ENCODE assay signal across 10 cellular contexts in the genomic region with DNA sequence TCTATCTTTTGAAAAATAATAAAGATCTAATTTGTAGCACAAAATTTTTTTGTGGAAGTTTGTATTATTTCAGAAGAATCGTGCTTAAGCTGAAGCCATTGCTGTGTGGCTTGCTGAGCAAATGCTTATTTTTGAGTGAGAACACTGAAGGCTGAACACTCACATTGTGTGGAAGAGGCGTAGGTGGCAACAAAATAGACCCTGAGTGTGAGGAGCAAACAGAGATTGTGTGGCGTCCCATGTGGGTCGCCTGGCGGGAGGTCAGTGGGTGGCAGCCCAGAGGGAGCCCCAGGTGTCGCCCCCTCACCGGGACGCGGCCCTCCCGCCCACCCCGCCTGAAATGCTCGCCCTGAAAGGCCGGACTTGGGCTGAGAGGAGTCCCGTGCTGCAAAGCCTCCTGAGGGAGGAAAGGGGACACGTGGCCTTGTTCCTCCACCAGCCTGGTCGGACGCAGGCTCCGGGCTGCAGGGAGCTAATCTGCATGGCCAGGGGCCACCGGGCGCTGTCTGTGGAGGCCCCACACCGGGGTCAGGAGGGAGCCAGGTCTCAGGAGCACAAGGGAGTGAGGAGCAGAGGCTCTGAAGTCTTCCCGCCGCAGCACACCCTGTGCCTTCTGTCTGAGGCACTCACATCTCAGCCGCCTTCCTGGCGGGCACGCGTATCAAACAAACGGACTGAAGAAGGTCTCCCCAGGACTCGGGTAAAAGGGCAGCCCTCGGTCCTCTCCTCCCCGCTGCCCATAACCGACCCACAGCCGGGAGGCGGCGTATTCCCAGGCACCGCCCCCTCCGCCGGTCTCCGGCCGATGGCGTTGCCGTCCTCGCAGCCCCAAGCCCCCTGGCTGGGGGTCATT. TPM values are rescaled to one million over a fixed set of nuclear protein-coding genes. Genes with fewer than 3 reads are reported as not detected.
A peak's percentile ranks its signal among the peaks of the same experiment; 100 is the strongest.
DNase-seq lines count a peak whose midpoint lies in the region; ATAC-seq, FAIRE-seq and TF ChIP-seq lines count a peak whose summit lies in the region.
"Had no signal": no experiment of that assay in that cellular context is flagged by ENCODE, and none has a peak within 500 bp of the region (broad histone marks: within the 10 kb centered on the region; RNA-seq: fewer than 3 reads in every experiment).

No MANE protein-coding gene starts in this region.

- H3K4me3 Mint-ChIP-seq in stimulated activated memory B cell treated with anti-CD40 and anti-IgM and Interleukin-4, amounts not matched to agents 10 μg/mL and 1 μg/mL and 100 μg/mL, for 72 hours = peak overlapping the region; percentile 45
- peak overlapping the region in 1 of 7 donors; percentile 61 for H3K4me3 Mint-ChIP-seq in CD8-positive, alpha-beta memory T cell
- H3K4me3 Mint-ChIP-seq in chondrocyte (ENCODE audit: unreplicated experiment) = no peak overlapping the region

- H3K9me3 ChIP-seq in kidney (ENCODE audit: control insufficient read depth in 1 of 2, low read length in 2 of 2) = no peaks in the 10 kb centered on the region
- no peaks in the 10 kb centered on the region for H3K9me3 ChIP-seq in CD8-positive, alpha-beta memory T cell (ENCODE audit: low read length)

- CTCF ChIA-PET in CD8-positive, alpha-beta memory T cell (lab: Charles Lee) = interaction anchor here (1.1 kb wide), 1 partner anchor 31 kb away, joined by 3 read pairs; no protein-coding TSS in a partner anchor

- H3K27ac Mint-ChIP-seq in stimulated activated memory B cell treated with anti-CD40 and anti-IgM and Interleukin-4, amounts not matched to agents 10 μg/mL and 1 μg/mL and 100 μg/mL, for 72 hours = no peak overlapping the region
- peak overlapping the region in 1 of 8 donors; percentile 12 for H3K27ac Mint-ChIP-seq in CD8-positive, alpha-beta memory T cell
- no peak overlapping the region for H3K27ac Mint-ChIP-seq in chondrocyte (ENCODE audit: unreplicated experiment)

- H3K36me3 Mint-ChIP-seq in stimulated activated memory B cell treated with anti-CD40 and anti-IgM and Interleukin-4, amounts not matched to agents 10 μg/mL and 1 μg/mL and 100 μg/mL, for 72 hours = no peaks in the 10 kb centered on the region
- H3K36me3 Mint-ChIP-seq in CD8-positive, alpha-beta memory T cell = peaks cover 0 to 2% (median 0%) of the 10 kb centered on the region in 3 donors
- no peaks in the 10 kb centered on the region for H3K36me3 Mint-ChIP-seq in chondrocyte (ENCODE audit: low read depth)

- ATAC-seq in stimulated activated memory B cell treated with anti-CD40 and anti-IgM and Interleukin-4, amounts not matched to agents 10 μg/mL and 1 μg/mL and 100 μg/mL, for 72 hours = no peak
- ATAC-seq in GM18870 (IDR thresholded peaks at IDR 0.05; ENCODE audit: unreplicated experiment) = no peak

- DNase-seq in GM03348 (ENCODE audit: low spot score) = peak; percentile 68
- peak; percentile 15 to 18 for DNase-seq in cardiac fibroblast (ENCODE audit: low read depth in 2 of 2)
- DNase-seq in kidney = peak; percentile 77
- DNase-seq in activated CD8-positive, alpha-beta memory T cell treated with anti-CD3 and anti-CD28 coated beads, Interleukin-2, amount 50 U/mL, for 4 hours = no peak
- DNase-seq in CD8-positive, alpha-beta memory T cell = no peak
- DNase-seq in chondrocyte (ENCODE audit: low spot score) = no peak
- DNase-seq: activated CD4-positive, CD25-positive, alpha-beta regulatory T cell had no signal

- no peaks in the 10 kb centered on the region for H3K4me1 ChIP-seq in kidney (ENCODE audit: control insufficient read depth in 1 of 2, insufficient read depth in 1 of 2, low read depth in 1 of 2, low read length in 2 of 2)
- no peaks in the 10 kb centered on the region for H3K4me1 ChIP-seq in CD8-positive, alpha-beta memory T cell (ENCODE audit: insufficient read depth, low read length)

- FAIRE-seq in kidney (lab: Jason Lieb, UNC) = no peak

- H3K27me3 ChIP-seq in CD8-positive, alpha-beta memory T cell (ENCODE audit: insufficient read depth, low read length, poor library complexity, severe bottlenecking) = no peaks in the 10 kb centered on the region

- no peak overlapping the region for H3K27ac ChIP-seq in kidney (ENCODE audit: low read depth in 2 of 2, low read length in 2 of 2)
- H3K27ac ChIP-seq in CD8-positive, alpha-beta memory T cell (ENCODE audit: low read depth, low read length) = no peak overlapping the region

- intact Hi-C loops in kidney (cut with DNase I) = no loop called here

- POLR2A ChIA-PET in CD8-positive, alpha-beta memory T cell (lab: Charles Lee) = no interaction called here

- peak overlapping the region; percentile 30 to 46 for H3K4me3 ChIP-seq in cardiac fibroblast (replicated peaks in 1 of 2; ENCODE audit: low read depth in 2 of 2, low read length in 2 of 2)
- H3K4me3 ChIP-seq in kidney (ENCODE audit: low read length in 2 of 2) = peak overlapping the region; percentile 24 to 51
- no peak overlapping the region for H3K4me3 ChIP-seq in CD8-positive, alpha-beta memory T cell (ENCODE audit: low read length)

- no peaks in the 10 kb centered on the region for H3K36me3 ChIP-seq in kidney (ENCODE audit: control insufficient read depth in 1 of 2, insufficient read depth in 2 of 2, low read length in 2 of 2)
- no peaks in the 10 kb centered on the region for H3K36me3 ChIP-seq in CD8-positive, alpha-beta memory T cell (ENCODE audit: insufficient read depth, low read length)

- no peaks in the 10 kb centered on the region for H3K9me3 Mint-ChIP-seq in stimulated activated memory B cell treated with anti-CD40 and anti-IgM and Interleukin-4, amounts not matched to agents 10 μg/mL and 1 μg/mL and 100 μg/mL, for 72 hours
- H3K9me3 Mint-ChIP-seq in CD8-positive, alpha-beta memory T cell = no peaks in the 10 kb centered on the region
- H3K9me3 Mint-ChIP-seq in chondrocyte (ENCODE audit: low read depth) = no peaks in the 10 kb centered on the region

- peak overlapping the region in 1 of 2 donors; percentile 27 for H3K9ac ChIP-seq in kidney (ENCODE audit: low read length in 2 of 2)

- peaks cover 29% of the 10 kb centered on the region for H3K27me3 Mint-ChIP-seq in stimulated activated memory B cell treated with anti-CD40 and anti-IgM and Interleukin-4, amounts not matched to agents 10 μg/mL and 1 μg/mL and 100 μg/mL, for 72 hours
- peaks cover 3 to 13% of the 10 kb centered on the region in 2 donors for H3K27me3 Mint-ChIP-seq in CD8-positive, alpha-beta memory T cell
- no peaks in the 10 kb centered on the region for H3K27me3 Mint-ChIP-seq in chondrocyte (ENCODE audit: low read depth)

- peak; percentile 6 for TF ChIP-seq CTCF in cardiac fibroblast (IDR thresholded peaks at IDR 0.05; ENCODE audit: low read depth, low read length)
- no peak for TF ChIP-seq CTCF in kidney (IDR thresholded peaks at IDR 0.05; ENCODE audit: borderline replicate concordance, extremely low read depth, insufficient read depth)
- TF ChIP-seq CTCF in chondrocyte (IDR thresholded peaks at IDR 0.05) = no peak

- no peaks in the 10 kb centered on the region for H3K4me1 Mint-ChIP-seq in stimulated activated memory B cell treated with anti-CD40 and anti-IgM and Interleukin-4, amounts not matched to agents 10 μg/mL and 1 μg/mL and 100 μg/mL, for 72 hours
- no peaks in the 10 kb centered on the region for H3K4me1 Mint-ChIP-seq in CD8-positive, alpha-beta memory T cell
- H3K4me1 Mint-ChIP-seq in chondrocyte (ENCODE audit: low read depth) = peaks cover 8% of the 10 kb centered on the region

RNA-seq across cellular contexts. Expression of a gene that starts 15.9 kb away (rescaled TPM):
- 3.6 TPM for total RNA-seq in kidney
- polyA plus RNA-seq in kidney (ENCODE audit: insufficient read depth, low read depth, low replicate concordance) = 13.4 TPM
- total RNA-seq in CD8-positive, alpha-beta memory T cell = not detected
- not detected for polyA plus RNA-seq in CD8-positive, alpha-beta memory T cell
- not detected in 3 replicates for total RNA-seq in chondrocyte

RNA-seq across cellular contexts. Expression of a gene that starts 41.3 kb away (rescaled TPM):
- 3.5 TPM for total RNA-seq in kidney
- 1.4 TPM for polyA plus RNA-seq in kidney (ENCODE audit: insufficient read depth, low read depth, low replicate concordance)
- total RNA-seq in CD8-positive, alpha-beta memory T cell = under 1 TPM in 1 of 2 experiments, not detected in 1; 0.35 TPM
- polyA plus RNA-seq in CD8-positive, alpha-beta memory T cell = 0.98 TPM
- 0.62 to 0.67 TPM in 2 of 3 replicates, not detected in the other for total RNA-seq in chondrocyte
- total RNA-seq: M059J had no signal

Comparison
In these comparisons a context has a peak if more than half of its experiments do, and no peak if none do; other contexts are left out.
1. DNase-seq: peak in GM03348 (single experiment), cardiac fibroblast (2 of 2) and kidney (single experiment); none in activated CD8-positive, alpha-beta memory T cell treated with anti-CD3 and anti-CD28 coated beads, Interleukin-2, amount 50 U/mL, for 4 hours (single experiment), CD8-positive, alpha-beta memory T cell (0 of 5) and chondrocyte (single experiment).